In the genomic region with DNA sequence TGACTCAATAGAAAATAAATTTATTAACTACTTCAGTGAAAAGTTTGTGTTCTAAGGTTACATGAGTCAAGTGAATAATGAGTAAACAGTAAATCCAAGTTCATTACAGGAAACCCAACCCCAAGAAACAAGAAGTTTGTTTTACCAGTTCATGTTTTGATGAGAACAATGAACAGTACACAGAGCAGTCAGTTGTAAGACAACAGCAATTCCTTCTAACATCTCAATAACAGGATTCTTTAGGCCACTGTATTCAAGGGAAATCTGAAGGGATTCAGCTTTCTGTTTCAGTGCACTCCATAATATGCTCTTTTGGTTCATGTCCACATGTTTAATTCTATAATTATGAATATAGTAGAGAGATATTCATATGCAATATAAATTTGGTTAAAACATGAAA, we compare ENCODE assay signal across 30 cellular contexts.
"Had no signal": no experiment of that assay in that cellular context is flagged by ENCODE, and none has a peak within 500 bp of the region (broad histone marks: within the 10 kb centered on the region; RNA-seq: fewer than 3 reads in every experiment).

No MANE protein-coding gene starts in this region.

- H3K9ac ChIP-seq: parathyroid adenoma had no signal

- H3K9me3 ChIP-seq: lower lobe of right lung, stomach, testis, thyroid gland, transverse colon, upper lobe of left lung, vagina had no signal

- FAIRE-seq: keratinocyte had no signal

- H3K4me1 Mint-ChIP-seq: nephron; neural crest cell; stimulated activated naive B cell treated with anti-CD40 and anti-IgM and Interleukin-4, amounts not matched to agents 10 μg/mL and 1 μg/mL and 100 μg/mL, for 72 hours had no signal

- H3K79me2 ChIP-seq: parathyroid adenoma had no signal

- H3K9me3 Mint-ChIP-seq: naive thymus-derived CD8-positive, alpha-beta T cell; nephron; neural crest cell; stimulated activated naive B cell treated with anti-CD40 and anti-IgM and Interleukin-4, amounts not matched to agents 10 μg/mL and 1 μg/mL and 100 μg/mL, for 72 hours had no signal

- H3K27ac ChIP-seq: lower lobe of right lung, parathyroid adenoma, skin epidermis, stomach, testis, thyroid gland, transverse colon, upper lobe of left lung, vagina had no signal

- H3K4me3 Mint-ChIP-seq: naive thymus-derived CD8-positive, alpha-beta T cell; nephron; neural crest cell; stimulated activated naive B cell treated with anti-CD40 and anti-IgM and Interleukin-4, amounts not matched to agents 10 μg/mL and 1 μg/mL and 100 μg/mL, for 72 hours had no signal

- H3K4me1 ChIP-seq: lower lobe of right lung, parathyroid adenoma, stomach, testis, thyroid gland, transverse colon, upper lobe of left lung, vagina had no signal

- H3K27me3 ChIP-seq: stomach, testis, thyroid gland, transverse colon, upper lobe of left lung, vagina had no signal

- ATAC-seq: left cardiac atrium; left lobe of liver; lower lobe of right lung; naive thymus-derived CD8-positive, alpha-beta T cell; right cardiac atrium; sciatic nerve; stimulated activated naive B cell treated with anti-CD40 and anti-IgM and Interleukin-4, amounts not matched to agents 10 μg/mL and 1 μg/mL and 100 μg/mL, for 72 hours; stimulated activated naive CD8-positive, alpha-beta T cell treated with anti-CD3 and anti-CD28 coated beads, Interleukin-15, Interleukin-2, amounts not matched to agents 100 U/mL and 50 U/mL, for 24 hours had no signal

- H2AFZ ChIP-seq: parathyroid adenoma had no signal

- H3K4me3 ChIP-seq: lower lobe of right lung, skin epidermis, stomach, testis, thyroid gland, transverse colon, upper lobe of left lung, vagina had no signal

- DNase-seq: hippocampal formation; kidney glomerular epithelial cell; left cardiac atrium; lower lobe of right lung; mammary epithelial cell; mesenchymal stem cell; naive thymus-derived CD8-positive, alpha-beta T cell; nucleus accumbens; retina; right cardiac atrium; stimulated activated CD4-positive, alpha-beta T cell treated with anti-CD3 and anti-CD28 coated beads, Interleukin-12 subunit alpha, Interleukin-12 subunit beta, amount 100 ng/mL, for 4 hours; stimulated activated CD4-positive, alpha-beta T cell treated with anti-CD3 and anti-CD28 coated beads, Interleukin-15, amount 100 ng/mL, for 24 hours; stimulated activated CD4-positive, alpha-beta T cell treated with anti-CD3 and anti-CD28 coated beads, Interleukin-2, amount 100 ng/mL, for 24 hours; stimulated activated CD4-positive, alpha-beta T cell treated with anti-CD3 and anti-CD28 coated beads, Interleukin-4, amount 100 ng/mL, for 1 hour; stimulated activated naive B cell treated with anti-CD40 and anti-IgM and Interleukin-4, amounts not matched to agents 10 μg/mL and 1 μg/mL and 100 μg/mL, for 72 hours; stimulated activated naive CD8-positive, alpha-beta T cell treated with anti-CD3 and anti-CD28 coated beads, Interleukin-15, Interleukin-2, amounts not matched to agents 100 U/mL and 50 U/mL, for 24 hours; stomach; testis; thyroid gland; transverse colon had no signal

- H3K27me3 Mint-ChIP-seq: naive thymus-derived CD8-positive, alpha-beta T cell; progenitor cell of endocrine pancreas; stimulated activated naive B cell treated with anti-CD40 and anti-IgM and Interleukin-4, amounts not matched to agents 10 μg/mL and 1 μg/mL and 100 μg/mL, for 72 hours had no signal
